Comparison of ENCODE assay signal across 24 cellular contexts in the genomic region with DNA sequence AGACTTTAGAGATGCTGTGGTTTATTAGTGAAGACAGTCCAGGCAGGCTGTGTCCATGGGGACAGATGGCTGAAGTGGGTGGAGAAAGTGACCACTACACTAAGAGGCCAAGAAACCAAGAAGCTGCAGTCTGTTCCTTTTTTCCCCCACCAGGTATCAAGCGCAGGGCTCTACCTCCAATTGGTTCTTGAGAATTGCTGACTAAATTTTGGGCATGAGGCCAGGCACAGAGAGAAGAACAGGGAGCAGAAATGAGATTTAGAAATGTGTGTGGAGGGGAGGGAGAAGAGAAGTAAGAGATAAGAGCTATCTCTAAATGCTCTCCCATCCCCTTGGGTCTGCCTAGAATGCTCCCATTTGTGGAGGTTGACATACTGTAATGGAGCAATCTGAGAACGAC. TPM values are rescaled to one million over a fixed set of nuclear protein-coding genes. Genes with fewer than 3 reads are reported as not detected.
"Had no signal": no experiment of that assay in that cellular context is flagged by ENCODE, and none has a peak within 500 bp of the region (broad histone marks: within the 10 kb centered on the region; RNA-seq: fewer than 3 reads in every experiment).

No MANE protein-coding gene starts in this region.

- H3K4me3 Mint-ChIP-seq: dendritic cell treated with granulocyte-macrophage colony-stimulating factor and Interleukin-4, amounts not matched to agents 40 ng/mL and 50 ng/mL, for 4 days; effector memory CD8-positive, alpha-beta T cell; mesothelial cell of epicardium; natural killer cell; neural progenitor cell; type B pancreatic cell had no signal

- H3K4me1 ChIP-seq: esophagus muscularis mucosa, gastrocnemius medialis, heart right ventricle, neural progenitor cell, right atrium auricular region, sigmoid colon, uterus had no signal

- H3K27ac Mint-ChIP-seq: dendritic cell treated with granulocyte-macrophage colony-stimulating factor and Interleukin-4, amounts not matched to agents 40 ng/mL and 50 ng/mL, for 4 days; mesothelial cell of epicardium; natural killer cell; neural progenitor cell; type B pancreatic cell had no signal

- H3K4me2 ChIP-seq: neural progenitor cell had no signal

- H3K36me3 Mint-ChIP-seq: neural progenitor cell, type B pancreatic cell had no signal

- ATAC-seq: effector memory CD8-positive, alpha-beta T cell; gastrocnemius medialis; heart right ventricle; natural killer cell had no signal

- H3K36me3 ChIP-seq: esophagus muscularis mucosa, gastrocnemius medialis, heart right ventricle, neural progenitor cell, ovary, right atrium auricular region, sigmoid colon, uterus had no signal

- H3K9me3 ChIP-seq: gastrocnemius medialis, ovary, sigmoid colon, uterus had no signal

- H3K27me3 Mint-ChIP-seq: dendritic cell treated with granulocyte-macrophage colony-stimulating factor and Interleukin-4, amounts not matched to agents 40 ng/mL and 50 ng/mL, for 4 days; type B pancreatic cell had no signal

- H3K27ac ChIP-seq: epithelial cell of prostate, esophagus muscularis mucosa, gastrocnemius medialis, heart right ventricle, neural progenitor cell, ovary, right atrium auricular region, sigmoid colon, uterus had no signal

- H3K27me3 ChIP-seq: esophagus muscularis mucosa, gastrocnemius medialis, heart right ventricle, neural progenitor cell, ovary, right atrium auricular region, sigmoid colon, uterus had no signal

- DNase-seq: effector memory CD8-positive, alpha-beta T cell; gastrocnemius medialis; heart right ventricle; hypothalamus; kidney glomerular epithelial cell; natural killer cell; nucleus accumbens; ovary; sigmoid colon; stimulated activated CD4-positive, alpha-beta T cell treated with anti-CD3 and anti-CD28 coated beads, Interleukin-2, amount 100 ng/mL, for 24 hours; stimulated activated CD4-positive, alpha-beta T cell treated with anti-CD3 and anti-CD28 coated beads, Interleukin-4, amount 100 ng/mL, for 4 hours; stimulated activated naive CD4-positive, alpha-beta T cell; uterus had no signal

- H3K4me3 ChIP-seq: esophagus muscularis mucosa, gastrocnemius medialis, heart right ventricle, neural progenitor cell, ovary, right atrium auricular region, sigmoid colon, skin epidermis, uterus had no signal

- H3K9ac ChIP-seq: neural progenitor cell had no signal

- H2AFZ ChIP-seq: neural progenitor cell had no signal

RNA-seq across cellular contexts. Expression of a gene that starts 12.3 kb away (rescaled TPM):
- total RNA-seq: fibroblast of villous mesenchyme, lung microvascular endothelial cell, myocyte had no signal
